Comparison of ENCODE assay signal across 8 cellular contexts in the genomic region with DNA sequence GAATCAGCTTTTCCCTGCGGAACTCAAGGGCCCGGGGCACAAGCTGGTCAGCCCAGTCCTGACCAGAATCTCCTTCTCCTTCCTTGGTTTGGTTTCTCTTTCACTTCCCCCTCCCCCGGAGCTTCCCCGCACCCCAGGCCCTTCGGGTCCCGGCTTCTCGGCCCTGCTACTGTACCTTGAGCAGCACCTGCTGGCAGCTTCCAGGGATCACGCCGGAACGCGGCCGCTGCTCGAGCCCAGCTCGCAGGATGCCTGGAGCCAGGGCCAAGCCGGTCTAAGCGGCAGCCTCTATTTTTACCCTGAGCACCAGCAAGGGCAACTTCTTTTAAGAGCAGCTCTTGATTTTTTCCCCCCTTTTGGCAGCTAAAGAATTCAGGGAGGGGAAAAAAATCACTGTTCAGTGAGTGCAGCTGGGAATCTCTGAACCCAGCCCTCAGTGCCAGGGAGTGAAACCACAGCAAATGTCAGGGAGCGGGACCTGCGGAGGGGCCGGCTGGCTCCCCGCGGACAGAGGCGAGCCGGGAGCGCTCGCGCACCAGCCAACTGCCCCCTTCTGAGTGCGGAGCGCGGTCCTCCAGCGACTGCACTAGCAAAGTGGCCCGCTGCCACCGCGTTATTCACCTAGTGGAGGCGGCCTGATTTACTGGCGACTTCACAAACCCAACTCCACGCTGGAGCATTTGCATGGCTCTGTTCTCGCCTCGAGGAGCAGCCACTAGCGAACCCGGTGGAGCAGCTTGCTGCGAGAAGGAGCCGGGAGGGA. TPM values are rescaled to one million over a fixed set of nuclear protein-coding genes. Genes with fewer than 3 reads are reported as not detected.
DNase-seq lines count a peak whose midpoint lies in the region; ATAC-seq and FAIRE-seq lines count a peak whose summit lies in the region.

No MANE protein-coding gene starts in this region.

- H3K4me3 ChIP-seq in adipocyte (ENCODE audit: low read length): peak overlapping the region; percentile 79

- H3K36me3 ChIP-seq in adipocyte (ENCODE audit: control insufficient read depth, insufficient read depth, low read length, severe bottlenecking): no peaks in the 10 kb centered on the region

- peak; percentile 77 for FAIRE-seq in urothelium cell line (lab: Jason Lieb, UNC)

- DNase-seq in DMS79 (lab: John Stamatoyannopoulos, UW) (peak; percentile 51), HS-27A (ENCODE audit: low read depth) (peak; percentile 62), SHP77 (lab: John Stamatoyannopoulos, UW) (peak; percentile 81 to 89), adipocyte (ENCODE audit: low read depth) (peak; percentile 95), left cardiac atrium (peak; percentile 87), pons (ENCODE audit: low spot score) (peak; percentile 78), urothelium cell line (ENCODE audit: low spot score) (peak; percentile 94)

- H3K9me3 ChIP-seq in adipocyte (ENCODE audit: control insufficient read depth, low read length): no peaks in the 10 kb centered on the region

- H3K4me1 ChIP-seq in adipocyte (ENCODE audit: control insufficient read depth, insufficient read depth, low read length): peaks cover 17% of the 10 kb centered on the region

- no peaks in the 10 kb centered on the region for H3K27me3 ChIP-seq in adipocyte (replicated peaks; ENCODE audit: control insufficient read depth, insufficient read depth, low read length)

- H3K9ac ChIP-seq in adipocyte (ENCODE audit: low read length): peak overlapping the region; percentile 80

- ATAC-seq in GM21381 (IDR thresholded peaks at IDR 0.05; ENCODE audit: unreplicated experiment): peak; percentile 98
- peak; percentile 94 for ATAC-seq in left cardiac atrium

- intact Hi-C loops in left cardiac atrium (cut with DNase I): loop anchor here in 1 of 2 donors (5.0 kb wide), 1 partner anchor 1378 kb away; no protein-coding TSS in a partner anchor

RNA-seq across cellular contexts. Expression of a gene that starts 2.4 kb away (rescaled TPM):
- 10 to 100 TPM in 1 of 2 donors, 1 to 10 TPM in 1; 1.5 to 15.4 TPM for total RNA-seq in left cardiac atrium

Comparison
In these comparisons a context has a peak if more than half of its experiments do, and no peak if none do; other contexts are left out.
1. Peak in every context shown above with its lines: DNase-seq, ATAC-seq and H3K4me3 ChIP-seq.